In genomic region chr1:43039228-43040055, GRCh38 we compare ENCODE assay signal across 1 cellular context.
TF ChIP-seq lines count a peak whose summit lies in the region.

No MANE protein-coding gene starts in this region.

TF ChIP-seq in HepG2, 621 proteins besides CTCF, POLR2A, EP300 and RAD21 (continued from another document and continues in another):
- TF ChIP-seq MTA1 (CRISPR knock-in tag; IDR thresholded peaks at IDR 0.05; ENCODE audit: borderline replicate concordance) (peak; percentile 95), ATF7 (IDR thresholded peaks at IDR 0.05) (no peak), ATF7 (CRISPR knock-in tag; IDR thresholded peaks at IDR 0.05) (0 out of 2 replicates have a peak, but pooled peaks have one; percentile 37), YEATS2 (CRISPR knock-in tag; IDR thresholded peaks at IDR 0.05; ENCODE audit: borderline replicate concordance) (peak; percentile 54; the same call in 1 of the 2 replicates), U2AF1 (optimal IDR thresholded peaks at IDR 0.05; ENCODE audit: low read depth, low read length) (peak; percentile 90), ZNF788 (CRISPR knock-in tag; IDR thresholded peaks at IDR 0.05; ENCODE audit: borderline replicate concordance) (peak; percentile 90; the same call in 1 of the 2 replicates), ASH2L (IDR thresholded peaks at IDR 0.05; ENCODE audit: insufficient read length, low read depth, low read length) (peak; percentile 70), FOXJ3 (CRISPR knock-in tag; IDR thresholded peaks at IDR 0.05; ENCODE audit: borderline replicate concordance) (peak; percentile 74; the same call in 1 of the 2 replicates), ZNF850 (CRISPR knock-in tag; conservative IDR thresholded peaks at IDR 0.05) (no peak), GPN1 (CRISPR knock-in tag; IDR thresholded peaks at IDR 0.05; ENCODE audit: borderline replicate concordance) (no peak), PATZ1 (CRISPR knock-in tag; IDR thresholded peaks at IDR 0.05) (peak; percentile 93), ZNF614 (CRISPR knock-in tag; IDR thresholded peaks at IDR 0.05; ENCODE audit: borderline replicate concordance) (peak; percentile 72; the same call in 1 of the 2 replicates), MAFK (conservative IDR thresholded peaks at IDR 0.05 in 1 of 2, IDR thresholded peaks at IDR 0.05 in 1 of 2; ENCODE audit: low read length in 2 of 2) (no peak), MBD4 (IDR thresholded peaks at IDR 0.05; ENCODE audit: borderline replicate concordance, low read length) (no peak; the same call in 1 of the 2 replicates), TIGD3 (CRISPR knock-in tag; IDR thresholded peaks at IDR 0.05; ENCODE audit: borderline replicate concordance) (no peak), ZNF768 (CRISPR knock-in tag; IDR thresholded peaks at IDR 0.05) (no peak), ZMYM3 (CRISPR knock-in tag; IDR thresholded peaks at IDR 0.05) (peak; percentile 67; the same call in 1 of the 2 replicates), PHF21A (CRISPR knock-in tag; IDR thresholded peaks at IDR 0.05) (peak; percentile 94), RFX5 (IDR thresholded peaks at IDR 0.05; ENCODE audit: low read depth, low read length) (peak; percentile 50; the same call in 1 of the 2 replicates), ZSCAN22 (CRISPR knock-in tag; IDR thresholded peaks at IDR 0.05) (no peak), SALL1 (CRISPR knock-in tag; IDR thresholded peaks at IDR 0.05) (peak; percentile 99), ZFP1 (CRISPR knock-in tag; IDR thresholded peaks at IDR 0.05) (peak; percentile 69), KDM1A (CRISPR knock-in tag; IDR thresholded peaks at IDR 0.05) (peak; percentile 92), MXD4 (CRISPR knock-in tag; IDR thresholded peaks at IDR 0.05) (peak; percentile 54; the same call in 1 of the 2 replicates), ZNF564 (CRISPR knock-in tag; IDR thresholded peaks at IDR 0.05) (peak; percentile 50; the same call in 1 of the 2 replicates), ZNF296 (CRISPR knock-in tag; conservative IDR thresholded peaks at IDR 0.05) (peak; percentile 85), ESRRA (CRISPR knock-in tag; IDR thresholded peaks at IDR 0.05; ENCODE audit: low read depth) (peak; percentile 83), ZNF605 (CRISPR knock-in tag; IDR thresholded peaks at IDR 0.05) (peak; percentile 63), ATF1 (CRISPR knock-in tag; IDR thresholded peaks at IDR 0.05) (peak; percentile 54; the same call in 1 of the 2 replicates), ZBTB7B (CRISPR knock-in tag; IDR thresholded peaks at IDR 0.05) (peak; percentile 94), ZNF335 (CRISPR knock-in tag; IDR thresholded peaks at IDR 0.05) (0 out of 2 replicates have a peak, but pooled peaks have one; percentile 42), ZNF883 (CRISPR knock-in tag; IDR thresholded peaks at IDR 0.05; ENCODE audit: not compliant biosample characterization) (peak; percentile 22), ZNF615 (CRISPR knock-in tag; IDR thresholded peaks at IDR 0.05; ENCODE audit: borderline replicate concordance) (peak; percentile 81; the same call in 1 of the 2 replicates), ZNF772 (CRISPR knock-in tag; IDR thresholded peaks at IDR 0.05) (no peak), BCL6 (CRISPR knock-in tag; IDR thresholded peaks at IDR 0.05) (peak; percentile 97), POLR2G (IDR thresholded peaks at IDR 0.05; ENCODE audit: low read depth, low read length) (peak; percentile 81), SOX5 (CRISPR knock-in tag; IDR thresholded peaks at IDR 0.05; ENCODE audit: borderline replicate concordance) (peak; percentile 91), PPARG (CRISPR knock-in tag; conservative IDR thresholded peaks at IDR 0.05) (peak; percentile 87), CHD4 (IDR thresholded peaks at IDR 0.05; ENCODE audit: borderline replicate concordance, low read length) (peak; percentile 29; the same call in 1 of the 2 replicates), ZSCAN21 (CRISPR knock-in tag; IDR thresholded peaks at IDR 0.05; ENCODE audit: borderline replicate concordance) (no peak), WIZ (CRISPR knock-in tag; IDR thresholded peaks at IDR 0.05) (no peak), SP5 (CRISPR knock-in tag; IDR thresholded peaks at IDR 0.05; ENCODE audit: borderline replicate concordance, low read depth) (peak; percentile 84), SOX6 (IDR thresholded peaks at IDR 0.05) (no peak), SOX6 (CRISPR knock-in tag; IDR thresholded peaks at IDR 0.05) (peak; percentile 95), HNF4A (CRISPR knock-in tag; IDR thresholded peaks at IDR 0.05) (peak; percentile 98), SKIL (CRISPR knock-in tag; IDR thresholded peaks at IDR 0.05; ENCODE audit: borderline replicate concordance) (peak; percentile 99), MED8 (CRISPR knock-in tag; IDR thresholded peaks at IDR 0.05; ENCODE audit: insufficient replicate concordance) (peak; percentile 96), GABPA (IDR thresholded peaks at IDR 0.05; ENCODE audit: low read depth, low read length) (no peak), GABPA (CRISPR knock-in tag; IDR thresholded peaks at IDR 0.05; ENCODE audit: low read depth) (peak; percentile 40), NAIF1 (CRISPR knock-in tag; IDR thresholded peaks at IDR 0.05; ENCODE audit: borderline replicate concordance) (peak; percentile 59; the same call in 1 of the 2 replicates), MYC (CRISPR knock-in tag; IDR thresholded peaks at IDR 0.05; ENCODE audit: borderline replicate concordance) (peak; percentile 36; the same call in 1 of the 2 replicates), BRD4 (CRISPR knock-in tag; IDR thresholded peaks at IDR 0.05) (peak; percentile 12; the same call in 1 of the 2 replicates)
- TF ChIP-seq, protein P1, sequence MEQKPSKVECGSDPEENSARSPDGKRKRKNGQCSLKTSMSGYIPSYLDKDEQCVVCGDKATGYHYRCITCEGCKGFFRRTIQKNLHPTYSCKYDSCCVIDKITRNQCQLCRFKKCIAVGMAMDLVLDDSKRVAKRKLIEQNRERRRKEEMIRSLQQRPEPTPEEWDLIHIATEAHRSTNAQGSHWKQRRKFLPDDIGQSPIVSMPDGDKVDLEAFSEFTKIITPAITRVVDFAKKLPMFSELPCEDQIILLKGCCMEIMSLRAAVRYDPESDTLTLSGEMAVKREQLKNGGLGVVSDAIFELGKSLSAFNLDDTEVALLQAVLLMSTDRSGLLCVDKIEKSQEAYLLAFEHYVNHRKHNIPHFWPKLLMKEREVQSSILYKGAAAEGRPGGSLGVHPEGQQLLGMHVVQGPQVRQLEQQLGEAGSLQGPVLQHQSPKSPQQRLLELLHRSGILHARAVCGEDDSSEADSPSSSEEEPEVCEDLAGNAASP (CRISPR knock-in tag; IDR thresholded peaks at IDR 0.05; ENCODE audit: borderline replicate concordance) = peak; percentile 92
- TF ChIP-seq, protein P2, sequence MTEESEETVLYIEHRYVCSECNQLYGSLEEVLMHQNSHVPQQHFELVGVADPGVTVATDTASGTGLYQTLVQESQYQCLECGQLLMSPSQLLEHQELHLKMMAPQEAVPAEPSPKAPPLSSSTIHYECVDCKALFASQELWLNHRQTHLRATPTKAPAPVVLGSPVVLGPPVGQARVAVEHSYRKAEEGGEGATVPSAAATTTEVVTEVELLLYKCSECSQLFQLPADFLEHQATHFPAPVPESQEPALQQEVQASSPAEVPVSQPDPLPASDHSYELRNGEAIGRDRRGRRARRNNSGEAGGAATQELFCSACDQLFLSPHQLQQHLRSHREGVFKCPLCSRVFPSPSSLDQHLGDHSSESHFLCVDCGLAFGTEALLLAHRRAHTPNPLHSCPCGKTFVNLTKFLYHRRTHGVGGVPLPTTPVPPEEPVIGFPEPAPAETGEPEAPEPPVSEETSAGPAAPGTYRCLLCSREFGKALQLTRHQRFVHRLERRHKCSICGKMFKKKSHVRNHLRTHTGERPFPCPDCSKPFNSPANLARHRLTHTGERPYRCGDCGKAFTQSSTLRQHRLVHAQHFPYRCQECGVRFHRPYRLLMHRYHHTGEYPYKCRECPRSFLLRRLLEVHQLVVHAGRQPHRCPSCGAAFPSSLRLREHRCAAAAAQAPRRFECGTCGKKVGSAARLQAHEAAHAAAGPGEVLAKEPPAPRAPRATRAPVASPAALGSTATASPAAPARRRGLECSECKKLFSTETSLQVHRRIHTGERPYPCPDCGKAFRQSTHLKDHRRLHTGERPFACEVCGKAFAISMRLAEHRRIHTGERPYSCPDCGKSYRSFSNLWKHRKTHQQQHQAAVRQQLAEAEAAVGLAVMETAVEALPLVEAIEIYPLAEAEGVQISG (CRISPR knock-in tag; IDR thresholded peaks at IDR 0.05) = peak; percentile 66
- TF ChIP-seq, protein P3, sequence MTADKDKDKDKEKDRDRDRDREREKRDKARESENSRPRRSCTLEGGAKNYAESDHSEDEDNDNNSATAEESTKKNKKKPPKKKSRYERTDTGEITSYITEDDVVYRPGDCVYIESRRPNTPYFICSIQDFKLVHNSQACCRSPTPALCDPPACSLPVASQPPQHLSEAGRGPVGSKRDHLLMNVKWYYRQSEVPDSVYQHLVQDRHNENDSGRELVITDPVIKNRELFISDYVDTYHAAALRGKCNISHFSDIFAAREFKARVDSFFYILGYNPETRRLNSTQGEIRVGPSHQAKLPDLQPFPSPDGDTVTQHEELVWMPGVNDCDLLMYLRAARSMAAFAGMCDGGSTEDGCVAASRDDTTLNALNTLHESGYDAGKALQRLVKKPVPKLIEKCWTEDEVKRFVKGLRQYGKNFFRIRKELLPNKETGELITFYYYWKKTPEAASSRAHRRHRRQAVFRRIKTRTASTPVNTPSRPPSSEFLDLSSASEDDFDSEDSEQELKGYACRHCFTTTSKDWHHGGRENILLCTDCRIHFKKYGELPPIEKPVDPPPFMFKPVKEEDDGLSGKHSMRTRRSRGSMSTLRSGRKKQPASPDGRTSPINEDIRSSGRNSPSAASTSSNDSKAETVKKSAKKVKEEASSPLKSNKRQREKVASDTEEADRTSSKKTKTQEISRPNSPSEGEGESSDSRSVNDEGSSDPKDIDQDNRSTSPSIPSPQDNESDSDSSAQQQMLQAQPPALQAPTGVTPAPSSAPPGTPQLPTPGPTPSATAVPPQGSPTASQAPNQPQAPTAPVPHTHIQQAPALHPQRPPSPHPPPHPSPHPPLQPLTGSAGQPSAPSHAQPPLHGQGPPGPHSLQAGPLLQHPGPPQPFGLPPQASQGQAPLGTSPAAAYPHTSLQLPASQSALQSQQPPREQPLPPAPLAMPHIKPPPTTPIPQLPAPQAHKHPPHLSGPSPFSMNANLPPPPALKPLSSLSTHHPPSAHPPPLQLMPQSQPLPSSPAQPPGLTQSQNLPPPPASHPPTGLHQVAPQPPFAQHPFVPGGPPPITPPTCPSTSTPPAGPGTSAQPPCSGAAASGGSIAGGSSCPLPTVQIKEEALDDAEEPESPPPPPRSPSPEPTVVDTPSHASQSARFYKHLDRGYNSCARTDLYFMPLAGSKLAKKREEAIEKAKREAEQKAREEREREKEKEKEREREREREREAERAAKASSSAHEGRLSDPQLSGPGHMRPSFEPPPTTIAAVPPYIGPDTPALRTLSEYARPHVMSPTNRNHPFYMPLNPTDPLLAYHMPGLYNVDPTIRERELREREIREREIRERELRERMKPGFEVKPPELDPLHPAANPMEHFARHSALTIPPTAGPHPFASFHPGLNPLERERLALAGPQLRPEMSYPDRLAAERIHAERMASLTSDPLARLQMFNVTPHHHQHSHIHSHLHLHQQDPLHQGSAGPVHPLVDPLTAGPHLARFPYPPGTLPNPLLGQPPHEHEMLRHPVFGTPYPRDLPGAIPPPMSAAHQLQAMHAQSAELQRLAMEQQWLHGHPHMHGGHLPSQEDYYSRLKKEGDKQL (CRISPR knock-in tag; IDR thresholded peaks at IDR 0.05; ENCODE audit: low read depth) = peak; percentile 92
- TF ChIP-seq, protein P4, sequence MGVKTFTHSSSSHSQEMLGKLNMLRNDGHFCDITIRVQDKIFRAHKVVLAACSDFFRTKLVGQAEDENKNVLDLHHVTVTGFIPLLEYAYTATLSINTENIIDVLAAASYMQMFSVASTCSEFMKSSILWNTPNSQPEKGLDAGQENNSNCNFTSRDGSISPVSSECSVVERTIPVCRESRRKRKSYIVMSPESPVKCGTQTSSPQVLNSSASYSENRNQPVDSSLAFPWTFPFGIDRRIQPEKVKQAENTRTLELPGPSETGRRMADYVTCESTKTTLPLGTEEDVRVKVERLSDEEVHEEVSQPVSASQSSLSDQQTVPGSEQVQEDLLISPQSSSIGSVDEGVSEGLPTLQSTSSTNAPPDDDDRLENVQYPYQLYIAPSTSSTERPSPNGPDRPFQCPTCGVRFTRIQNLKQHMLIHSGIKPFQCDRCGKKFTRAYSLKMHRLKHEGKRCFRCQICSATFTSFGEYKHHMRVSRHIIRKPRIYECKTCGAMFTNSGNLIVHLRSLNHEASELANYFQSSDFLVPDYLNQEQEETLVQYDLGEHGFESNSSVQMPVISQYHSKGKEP (CRISPR knock-in tag; IDR thresholded peaks at IDR 0.05) = no peak
